23 cellular contexts compared by ENCODE assay signal in genomic region chr12:19307451-19307850, GRCh38.
A peak's percentile ranks its signal among the peaks of the same experiment; 100 is the strongest.
DNase-seq lines count a peak whose midpoint lies in the region; ATAC-seq, FAIRE-seq and TF ChIP-seq lines count a peak whose summit lies in the region.
"Had no signal": no experiment of that assay in that cellular context is flagged by ENCODE, and none has a peak within 500 bp of the region (broad histone marks: within the 10 kb centered on the region; RNA-seq: fewer than 3 reads in every experiment).

No MANE protein-coding gene starts in this region.

- DNase-seq in SK-MEL-5 (ENCODE audit: low read depth, low spot score): peak; percentile 70
- no peak for DNase-seq in K562 (ENCODE audit: extremely low read depth in 1 of 4, low spot score in 3 of 4)
- no peak for DNase-seq in progenitor cell of endocrine pancreas (ENCODE audit: low spot score, unreplicated experiment)
- no peak for DNase-seq in dermis blood vessel endothelial cell
- DNase-seq in ACHN: no peak
- DNase-seq in NCI-H2107 treated with DMSO at 0.1 percent for 48 hours (lab: John Stamatoyannopoulos, UW; ENCODE audit: unreplicated experiment): no peak
- DNase-seq: AML-193; BE2C; Calu3; CD4-positive, alpha-beta T cell; CD8-positive, alpha-beta memory T cell; COR-L47; DMS79; EL; GDM1; GOT3; HFFc6 had no signal

- no peak for TF ChIP-seq EP300 in K562 (IDR thresholded peaks at IDR 0.05; ENCODE audit: low read length)

- no peak for TF ChIP-seq RAD21 in K562 (CRISPR knock-in tag; conservative IDR thresholded peaks at IDR 0.05 in 1 of 2, IDR thresholded peaks at IDR 0.05 in 1 of 2)

- no peak for ATAC-seq in K562
- ATAC-seq: GM12878 had no signal

- H2AFZ ChIP-seq in K562 (ENCODE audit: low read depth, low read length): no peak overlapping the region

- no peaks in the 10 kb centered on the region for H3K9me1 ChIP-seq in K562 (ENCODE audit: control insufficient read depth, insufficient read depth, low read length)

- H3K4me1 Mint-ChIP-seq in progenitor cell of endocrine pancreas (ENCODE audit: low read depth): peaks cover 8% of the 10 kb centered on the region
- H3K4me1 Mint-ChIP-seq: CD14-positive monocyte had no signal

- CTCF ChIA-PET in K562 (lab: Yijun Ruan, JAX; ENCODE audit: low intra/inter-chr PET ratio): no interaction called here

- FAIRE-seq in K562 (lab: Jason Lieb, UNC): no peak
- FAIRE-seq: GM19239, H54 had no signal

- in situ Hi-C loops in SK-MEL-5 (cut with HindIII; ENCODE audit: low pct_unique_long_range_greater_than_20kb, low sequenced_read_pairs): no loop called here
- in situ Hi-C loops in K562 (cut with MboI): no loop called here
- in situ Hi-C loops in ACHN (cut with HindIII; ENCODE audit: low pct_ligation_motif_present, low pct_unique_long_range_greater_than_20kb, low sequenced_read_pairs): no loop called here

- H3K27me3 Mint-ChIP-seq in progenitor cell of endocrine pancreas: no peaks in the 10 kb centered on the region
- H3K27me3 Mint-ChIP-seq: CD4-positive, alpha-beta T cell; CD8-positive, alpha-beta memory T cell had no signal

- H3K4me2 ChIP-seq in K562 (ENCODE audit: insufficient read depth, low read length): no peak overlapping the region
- H3K4me2 ChIP-seq: BLaER1 treated with 17β-estradiol and CSF1 and Interleukin-3, amounts not matched to agents 10 nM and 100 nM had no signal

- TF ChIP-seq CTCF in K562 (IDR thresholded peaks at IDR 0.05 in 2 of 3, conservative IDR thresholded peaks at IDR 0.05 in 1 of 3; ENCODE audit: insufficient read depth in 2 of 3, low read depth in 1 of 3, low read length in 3 of 3) (no peak), progenitor cell of endocrine pancreas (IDR thresholded peaks at IDR 0.05; ENCODE audit: unreplicated experiment) (no peak)

- intact Hi-C loops in K562 (cut with micrococcal nuclease): no loop called here

- H3K4me3 ChIP-seq in K562: no peak overlapping the region
- H3K4me3 ChIP-seq: BLaER1 treated with 17β-estradiol and CSF1 and Interleukin-3, amounts not matched to agents 10 nM and 100 nM; GM12878; HAP-1 had no signal

- no TSS peak for BruUV-seq in K562 (replicated peaks; lab: Mats Ljungman, UMichigan)

- H3K36me3 Mint-ChIP-seq in progenitor cell of endocrine pancreas (ENCODE audit: insufficient read depth): peaks cover 45% of the 10 kb centered on the region
- H3K36me3 Mint-ChIP-seq: CD14-positive monocyte had no signal

- H3K27ac Mint-ChIP-seq in progenitor cell of endocrine pancreas: peak overlapping the region; percentile 1
- H3K27ac Mint-ChIP-seq: CD4-positive, alpha-beta T cell; HFFc6 had no signal

- TF ChIP-seq POLR2A in K562 (conservative IDR thresholded peaks at IDR 0.05): peak; percentile 19; the same call in 1 of the 2 replicates

- no peaks in the 10 kb centered on the region for H3K4me1 ChIP-seq in K562 (replicated peaks in 1 of 2; ENCODE audit: control insufficient read depth in 2 of 2, insufficient read depth in 2 of 2, low read length in 2 of 2)
- H3K4me1 ChIP-seq: BE2C, HAP-1 had no signal

- WGBS in K562 (ENCODE audit: insufficient coverage, low coverage, missing lambda C conversion rate): 55% methylated on average over 6 of the region's 6 CpGs

- H3K9ac ChIP-seq in K562 (ENCODE audit: insufficient read depth in 1 of 2, low read depth in 2 of 2, low read length in 2 of 2): no peak overlapping the region
- H3K9ac ChIP-seq: BLaER1 treated with 17β-estradiol and CSF1 and Interleukin-3, amounts not matched to agents 10 nM and 100 nM had no signal

- no peaks in the 10 kb centered on the region for H3K79me2 ChIP-seq in K562 (ENCODE audit: control insufficient read depth, insufficient read depth, low read length)

- H3K27ac ChIP-seq in K562 (ENCODE audit: extremely low read depth, low read depth, low read length): no peak overlapping the region
- H3K27ac ChIP-seq: BLaER1 treated with 17β-estradiol and CSF1 and Interleukin-3, amounts not matched to agents 10 nM and 100 nM had no signal

- H3K9me3 ChIP-seq in K562 (replicated peaks; ENCODE audit: control insufficient read depth, insufficient read depth, low read depth, low read length): no peaks in the 10 kb centered on the region
- H3K9me3 ChIP-seq: BE2C, HAP-1 had no signal

- H3K9me3 Mint-ChIP-seq in progenitor cell of endocrine pancreas (ENCODE audit: low read depth): peaks cover 6% of the 10 kb centered on the region
- H3K9me3 Mint-ChIP-seq: CD4-positive, alpha-beta T cell; HFFc6 had no signal

- no peak overlapping the region for H3K4me3 Mint-ChIP-seq in progenitor cell of endocrine pancreas (ENCODE audit: low read depth)
- H3K4me3 Mint-ChIP-seq: CD14-positive monocyte; CD4-positive, alpha-beta T cell; CD8-positive, alpha-beta memory T cell; HFFc6 had no signal

- no peaks in the 10 kb centered on the region for H4K20me1 ChIP-seq in K562 (replicated peaks; ENCODE audit: control insufficient read depth, insufficient read depth, low read length)
- H4K20me1 ChIP-seq: BLaER1 treated with 17β-estradiol and CSF1 and Interleukin-3, amounts not matched to agents 10 nM and 100 nM had no signal

- H3K36me3 ChIP-seq in K562 (ENCODE audit: control insufficient read depth, insufficient read depth, low read length): 0 out of 3 replicates have a peak, but pooled peaks cover 2% of the 10 kb centered on the region
- H3K36me3 ChIP-seq: BE2C had no signal

- POLR2A ChIA-PET in K562 (lab: Yijun Ruan, JAX): no interaction called here

- H3K27me3 ChIP-seq in K562 (ENCODE audit: control insufficient read depth in 2 of 2, insufficient read depth in 2 of 2, low read length in 2 of 2): no peaks in the 10 kb centered on the region
- H3K27me3 ChIP-seq: BE2C; BLaER1 treated with 17β-estradiol and CSF1 and Interleukin-3, amounts not matched to agents 10 nM and 100 nM had no signal

TF ChIP-seq in K562, 482 proteins besides CTCF, POLR2A, EP300 and RAD21:
- TF ChIP-seq RCOR1 (IDR thresholded peaks at IDR 0.05; ENCODE audit: borderline replicate concordance in 1 of 2, low read depth in 2 of 2, low read length in 2 of 2): no peak
TF ChIP-seq in K562: peak in this region for 0.
